ENCODE assay signal across 25 cellular contexts in the genomic region with DNA sequence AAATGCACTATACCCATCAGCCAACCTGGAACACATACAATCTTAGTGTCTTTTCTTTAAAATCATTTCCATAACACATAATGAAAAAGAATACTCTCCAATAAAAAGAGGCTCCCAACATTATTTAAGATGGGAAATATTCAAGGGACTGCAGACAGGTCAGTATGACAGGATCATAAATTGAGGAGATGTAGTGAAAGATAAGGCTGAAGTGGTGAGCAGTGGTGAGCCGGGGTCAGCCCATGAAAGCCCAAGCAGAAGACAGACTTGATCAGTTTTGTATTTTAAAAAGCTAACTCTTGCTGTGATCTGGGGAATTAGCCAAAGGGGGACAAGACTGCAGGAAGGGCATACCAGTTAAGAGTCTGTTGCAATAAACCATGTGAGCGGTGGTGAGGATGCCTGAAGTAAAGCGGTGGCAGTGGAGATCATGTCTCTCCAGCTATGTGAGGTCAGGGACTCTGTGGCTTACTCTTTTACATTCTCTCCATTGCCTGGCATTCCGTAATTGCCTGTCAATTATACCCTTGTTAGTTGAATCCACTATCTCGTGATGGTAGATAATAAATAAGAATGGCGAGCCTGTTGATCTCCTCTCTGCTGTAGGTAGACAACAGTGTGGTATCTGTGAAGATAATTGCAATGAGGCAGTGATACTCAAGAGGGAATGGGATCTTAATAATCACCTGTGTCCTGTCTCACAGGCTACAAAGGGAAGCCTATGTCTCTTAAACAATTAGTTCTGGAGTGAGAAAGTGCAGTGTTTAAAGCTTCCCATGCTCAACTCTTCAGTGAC.
DNase-seq lines count a peak whose midpoint lies in the region; ATAC-seq and TF ChIP-seq lines count a peak whose summit lies in the region.
"Had no signal": no experiment of that assay in that cellular context is flagged by ENCODE, and none has a peak within 500 bp of the region (broad histone marks: within the 10 kb centered on the region; RNA-seq: fewer than 3 reads in every experiment).

No MANE protein-coding gene starts in this region.

- H4K5ac ChIP-seq in IMR-90 (ENCODE audit: low read depth, low read length) = no peak overlapping the region

- H3K36me3 Mint-ChIP-seq in WTC11 = no peaks in the 10 kb centered on the region
- H3K36me3 Mint-ChIP-seq: immature natural killer cell, naive B cell had no signal

- H3K27ac ChIP-seq in IMR-90 (ENCODE audit: insufficient read depth, low read length) (no peak overlapping the region), Peyer's patch (no peak overlapping the region)
- H3K27ac ChIP-seq: brain microvascular endothelial cell, suprapubic skin had no signal

- no peaks in the 10 kb centered on the region for H3K27me3 Mint-ChIP-seq in WTC11 (ENCODE audit: low read depth)

- H3K23ac ChIP-seq in IMR-90 (ENCODE audit: low read depth, low read length) = no peak overlapping the region

- H3K14ac ChIP-seq in IMR-90 (replicated peaks; ENCODE audit: low read depth, low read length) = no peak overlapping the region

- H3K4me1 Mint-ChIP-seq in WTC11 = peaks cover 4% of the 10 kb centered on the region; the same call in 1 of the 2 replicates
- H3K4me1 Mint-ChIP-seq: activated CD4-positive, alpha-beta T cell treated with anti-CD3 and anti-CD28 coated beads for 36 hours; immature natural killer cell; naive B cell had no signal

- H2BK5ac ChIP-seq in IMR-90 (ENCODE audit: low read depth, low read length, poor library complexity, severe bottlenecking) = no peak overlapping the region

- H2BK120ac ChIP-seq in IMR-90 (ENCODE audit: low read depth, low read length) = no peak overlapping the region

- ATAC-seq in IMR-90 (ENCODE audit: low read depth) (no peak), WTC11 (peak; percentile 26; the same call in 1 of the 2 replicates), left ventricle myocardium superior (peak; percentile 51), HG03520 (IDR thresholded peaks at IDR 0.05; ENCODE audit: unreplicated experiment) (no peak)
- ATAC-seq: activated CD4-positive, alpha-beta T cell treated with anti-CD3 and anti-CD28 coated beads for 36 hours; activated CD8-positive, alpha-beta T cell treated with anti-CD3 and anti-CD28 coated beads for 36 hours; left lobe of liver had no signal

- H3K56ac ChIP-seq in IMR-90 (ENCODE audit: extremely low read depth, insufficient read depth, low read length) = no peak overlapping the region

- no peak for TF ChIP-seq POLR2A in IMR-90 (IDR thresholded peaks at IDR 0.05; ENCODE audit: low read depth, low read length)
- no peak for TF ChIP-seq POLR2A in Peyer's patch (IDR thresholded peaks at IDR 0.05)

- H3K9ac ChIP-seq in IMR-90 (ENCODE audit: low read depth, low read length) = no peak overlapping the region

- no peaks in the 10 kb centered on the region for H3K9me3 Mint-ChIP-seq in WTC11
- H3K9me3 Mint-ChIP-seq: activated CD8-positive, alpha-beta T cell treated with anti-CD3 and anti-CD28 coated beads for 36 hours; activated T-helper 2 cell treated with anti-CD3 and anti-CD28 coated beads, Interferon-gamma antibody, Interleukin-2, Interleukin-4, amounts not matched to agents 10 μg/mL and 5 μg/mL and 100 μg/mL, durations not matched to agents 14 hours and 24 hours and 36 hours; naive B cell had no signal

- no peak overlapping the region; the same call in 1 of the 2 replicates for H3K4ac ChIP-seq in IMR-90 (ENCODE audit: low read depth, low read length)

- H4K8ac ChIP-seq in IMR-90 (ENCODE audit: low read depth in 2 of 2, low read length in 2 of 2) = no peak overlapping the region

- no peaks in the 10 kb centered on the region for H4K20me1 ChIP-seq in IMR-90 (ENCODE audit: insufficient read depth, low read length)

- peak overlapping the region; percentile 33; the same call in 1 of the 2 replicates for H2BK20ac ChIP-seq in IMR-90 (ENCODE audit: low read depth, low read length)

- TF ChIP-seq CTCF in IMR-90 (conservative IDR thresholded peaks at IDR 0.05; ENCODE audit: low read depth, low read length) (no peak), WTC11 (IDR thresholded peaks at IDR 0.05) (no peak), Peyer's patch (IDR thresholded peaks at IDR 0.05) (no peak)

- H3K9me3 ChIP-seq in IMR-90 (ENCODE audit: control insufficient read depth, insufficient read depth, low read length) (no peaks in the 10 kb centered on the region), Peyer's patch (no peaks in the 10 kb centered on the region)
- H3K9me3 ChIP-seq: HAP-1, suprapubic skin had no signal

- H2AK5ac ChIP-seq in IMR-90 (ENCODE audit: low read depth, low read length) = no peak overlapping the region

- peaks cover 2% of the 10 kb centered on the region for H3K4me1 ChIP-seq in IMR-90 (ENCODE audit: control insufficient read depth, insufficient read depth, low read length)
- no peaks in the 10 kb centered on the region for H3K4me1 ChIP-seq in Peyer's patch
- H3K4me1 ChIP-seq: suprapubic skin had no signal

- POLR2A ChIA-PET in IMR-90 (lab: Charles Lee; ENCODE audit: unreplicated experiment) (no interaction called here), WTC11 (lab: Charles Lee) (no interaction called here)

- no peak overlapping the region for H3K4me3 Mint-ChIP-seq in WTC11
- H3K4me3 Mint-ChIP-seq: activated CD4-positive, alpha-beta T cell treated with anti-CD3 and anti-CD28 coated beads for 36 hours; activated CD8-positive, alpha-beta T cell treated with anti-CD3 and anti-CD28 coated beads for 36 hours; immature natural killer cell; naive B cell had no signal

- H2AK9ac ChIP-seq in IMR-90 (replicated peaks; ENCODE audit: low read depth, low read length, poor library complexity) = no peak overlapping the region

- no peak overlapping the region for H2AFZ ChIP-seq in IMR-90 (replicated peaks; ENCODE audit: low read length, poor library complexity)

- no peak overlapping the region for H4K91ac ChIP-seq in IMR-90 (ENCODE audit: insufficient read depth, low read depth, low read length)

- H2BK15ac ChIP-seq in IMR-90 (ENCODE audit: low read depth, low read length) = no peak overlapping the region; the same call in 2 of the 3 replicates

- no peaks in the 10 kb centered on the region; the same call in 1 of the 2 replicates for H3K27me3 ChIP-seq in IMR-90 (ENCODE audit: control insufficient read depth, insufficient read depth, low read length)
- no peaks in the 10 kb centered on the region for H3K27me3 ChIP-seq in Peyer's patch
- H3K27me3 ChIP-seq: brain microvascular endothelial cell, suprapubic skin had no signal

- no peak overlapping the region for H3K4me3 ChIP-seq in IMR-90 (ENCODE audit: insufficient read depth, low read depth, low read length)
- H3K4me3 ChIP-seq in Peyer's patch = no peak overlapping the region
- H3K4me3 ChIP-seq: HAP-1, suprapubic skin had no signal

- no peak overlapping the region for H3K4me2 ChIP-seq in IMR-90 (ENCODE audit: low read depth, low read length)

- in situ Hi-C loops in IMR-90 (cut with MboI; ENCODE audit: low sequenced_read_pairs) = no loop called here

- dilution Hi-C loops in IMR-90 (cut with HindIII; ENCODE audit: low sequenced_read_pairs, unreplicated experiment) = no loop called here

- peaks cover 5% of the 10 kb centered on the region; the same call in 1 of the 2 replicates for H3K9me1 ChIP-seq in IMR-90 (ENCODE audit: insufficient read depth, low read length)

- no peak for TF ChIP-seq RAD21 in IMR-90 (IDR thresholded peaks at IDR 0.05; ENCODE audit: low read length)

- no peak overlapping the region; the same call in 1 of the 2 replicates for H3K18ac ChIP-seq in IMR-90 (ENCODE audit: low read depth, low read length)

- no peaks in the 10 kb centered on the region for H3K79me1 ChIP-seq in IMR-90 (ENCODE audit: low read depth in 1 of 2, low read length in 2 of 2)

- no peak overlapping the region for H3K27ac Mint-ChIP-seq in WTC11
- H3K27ac Mint-ChIP-seq: activated CD4-positive, alpha-beta T cell treated with anti-CD3 and anti-CD28 coated beads for 36 hours; activated CD8-positive, alpha-beta T cell treated with anti-CD3 and anti-CD28 coated beads for 36 hours; activated T-helper 2 cell treated with anti-CD3 and anti-CD28 coated beads, Interferon-gamma antibody, Interleukin-2, Interleukin-4, amounts not matched to agents 10 μg/mL and 5 μg/mL and 100 μg/mL, durations not matched to agents 14 hours and 24 hours and 36 hours; immature natural killer cell; naive B cell had no signal

- intact Hi-C loops in IMR-90 (cut with micrococcal nuclease) (loop anchor here (5.0 kb wide), 1 partner anchor 89 kb away; no protein-coding TSS in a partner anchor), left ventricle myocardium superior (cut with micrococcal nuclease) (no loop called here)

- H3K36me3 ChIP-seq in IMR-90 (ENCODE audit: control insufficient read depth, insufficient read depth, low read length) (no peaks in the 10 kb centered on the region), Peyer's patch (no peaks in the 10 kb centered on the region)
- H3K36me3 ChIP-seq: brain microvascular endothelial cell, HAP-1, suprapubic skin had no signal

- DNase-seq in IMR-90 (no peak), WTC11 (ENCODE audit: low spot score) (no peak), left ventricle myocardium superior (no peak), renal cortical epithelial cell (ENCODE audit: low read depth) (peak; percentile 40), activated T-cell treated with anti-CD3 and anti-CD28 coated beads for 4 hours (no peak), Peyer's patch (no peak), NCI-H69 (lab: John Stamatoyannopoulos, UW) (no peak)
- DNase-seq: activated CD4-positive, alpha-beta T cell treated with anti-CD3 and anti-CD28 coated beads for 36 hours; activated CD8-positive, alpha-beta memory T cell treated with anti-CD3 and anti-CD28 coated beads, Interleukin-2, amount 50 U/mL, for 48 hours; activated CD8-positive, alpha-beta T cell treated with anti-CD3 and anti-CD28 coated beads for 36 hours; activated naive CD4-positive, alpha-beta T cell treated with anti-CD3 and anti-CD28 coated beads, Interleukin-2, amount 50 U/mL, for 16 hours; amniotic stem cell; brain microvascular endothelial cell; C1 segment of cervical spinal cord; DMS153; immature natural killer cell; naive B cell; NCI-H510A treated with DMSO at 0.1 percent for 48 hours; small intestine; stimulated activated naive CD4-positive, alpha-beta T cell treated with Interleukin-2 at 50 U/mL for 16 hours had no signal

- CTCF ChIA-PET in IMR-90 (lab: Yijun Ruan, JAX) (no interaction called here), WTC11 (lab: Charles Lee) (no interaction called here)

- no TSS peak for BruUV-seq in IMR-90 (replicated peaks; lab: Mats Ljungman, UMichigan)

- WGBS in IMR-90 (ENCODE audit: extremely low coverage in 2 of 2, insufficient read length in 1 of 2), 2 experiments = 100% methylated on average over 2 of the region's 6 CpGs; no CpG with 5 or more reads in 1 of the 2 experiments

TF ChIP-seq in IMR-90, 13 proteins besides CTCF, POLR2A, EP300 and RAD21:
- TF ChIP-seq MXI1 (IDR thresholded peaks at IDR 0.05; ENCODE audit: borderline replicate concordance, low read depth, low read length) (no peak), FOS (IDR thresholded peaks at IDR 0.05; ENCODE audit: low read depth, low read length) (no peak), MAFK (IDR thresholded peaks at IDR 0.05; ENCODE audit: low read depth, low read length) (no peak)

Comparison
In these comparisons a context has a peak if more than half of its experiments do, and no peak if none do; other contexts are left out.
1. ATAC-seq: peak in WTC11 (single experiment) and left ventricle myocardium superior (single experiment); none in IMR-90 (single experiment) and HG03520 (single experiment).